ENCODE assay signal across 8 cellular contexts in genomic region chr10:31242902-31243301, GRCh38.
A peak's percentile ranks its signal among the peaks of the same experiment; 100 is the strongest.
DNase-seq lines count a peak whose midpoint lies in the region; ATAC-seq and TF ChIP-seq lines count a peak whose summit lies in the region.

No MANE protein-coding gene starts in this region.

- ATAC-seq in GM21360 (IDR thresholded peaks at IDR 0.05; ENCODE audit: unreplicated experiment), result no peak

- H3K27ac ChIP-seq in testis, result no peak overlapping the region

- H3K27me3 ChIP-seq in testis, result no peaks in the 10 kb centered on the region

- 71 to 100% methylated on average over 1 of the region's 1 CpG for WGBS in testis, 2 donors

- TF ChIP-seq CTCF in fibroblast of villous mesenchyme (IDR thresholded peaks at IDR 0.05; ENCODE audit: insufficient read depth, low read depth, low read length), result no peak
- no peak for TF ChIP-seq CTCF in testis (IDR thresholded peaks at IDR 0.05)

- no peaks in the 10 kb centered on the region for H3K36me3 ChIP-seq in testis (ENCODE audit: low read depth, missing control alignments)

- TF ChIP-seq POLR2A in testis (IDR thresholded peaks at IDR 0.05), result no peak

- no peak overlapping the region for H3K4me3 ChIP-seq in fibroblast of villous mesenchyme (ENCODE audit: low read depth, low read length)
- H3K4me3 ChIP-seq in testis, result no peak overlapping the region

- intact Hi-C loops in testis (cut with DNase I; ENCODE audit: low total_unique reads), result no loop called here

- H3K4me1 ChIP-seq in testis, result no peaks in the 10 kb centered on the region

- DNase-seq in DMS53 treated with DMSO at 0.1 percent for 48 hours (lab: John Stamatoyannopoulos, UW; ENCODE audit: unreplicated experiment) (peak; percentile 41), HS-5 (ENCODE audit: low read depth) (peak; percentile 83), fibroblast of villous mesenchyme (ENCODE audit: low read depth) (peak; percentile 84), GM19238 (ENCODE audit: insufficient read length, low spot score) (no peak), testis (no peak)
- peak; percentile 46 to 55 for DNase-seq in activated CD4-positive, alpha-beta T cell treated with anti-CD3 and anti-CD28 coated beads, Interleukin-2, amount 50 U/mL, for 4 hours
- DNase-seq in stimulated activated CD8-positive, alpha-beta memory T cell treated with anti-CD3 and anti-CD28 coated beads, Interleukin-15, amount 100 ng/mL, for 4 hours (ENCODE audit: low read depth in 2 of 2), result peak; percentile 26 to 52

- no peaks in the 10 kb centered on the region for H3K9me3 ChIP-seq in testis

Comparison
In these comparisons a context has a peak if more than half of its experiments do, and no peak if none do; other contexts are left out.
1. DNase-seq: peak in DMS53 treated with DMSO at 0.1 percent for 48 hours (single experiment), HS-5 (single experiment), activated CD4-positive, alpha-beta T cell treated with anti-CD3 and anti-CD28 coated beads, Interleukin-2, amount 50 U/mL, for 4 hours (2 of 2), fibroblast of villous mesenchyme (single experiment) and stimulated activated CD8-positive, alpha-beta memory T cell treated with anti-CD3 and anti-CD28 coated beads, Interleukin-15, amount 100 ng/mL, for 4 hours (2 of 2); none in GM19238 (single experiment) and testis (single experiment).